Comparison of ENCODE assay signal across 29 cellular contexts in genomic region chr12:19933924-19934323, GRCh38.
"Had no signal": no experiment of that assay in that cellular context is flagged by ENCODE, and none has a peak within 500 bp of the region (broad histone marks: within the 10 kb centered on the region; RNA-seq: fewer than 3 reads in every experiment).

No MANE protein-coding gene starts in this region.

- FAIRE-seq: urothelium cell line had no signal

- H3K27me3 Mint-ChIP-seq: stimulated activated memory B cell treated with anti-CD40 and anti-IgM and Interleukin-4, amounts not matched to agents 10 μg/mL and 1 μg/mL and 100 μg/mL, for 72 hours; stimulated activated naive B cell treated with anti-CD40 and anti-IgM and Interleukin-4, amounts not matched to agents 10 μg/mL and 1 μg/mL and 100 μg/mL, for 72 hours had no signal

- ATAC-seq: stimulated activated effector memory CD8-positive, alpha-beta T cell treated with anti-CD3 and anti-CD28 coated beads, Interleukin-12 subunit alpha, Interleukin-12 subunit beta, amount 100 ng/mL, for 72 hours; stimulated activated memory B cell treated with anti-CD40 and anti-IgM and Interleukin-4, amounts not matched to agents 10 μg/mL and 1 μg/mL and 100 μg/mL, for 72 hours; stimulated activated naive B cell treated with anti-CD40 and anti-IgM and Interleukin-4, amounts not matched to agents 10 μg/mL and 1 μg/mL and 100 μg/mL, for 72 hours; stimulated activated naive CD8-positive, alpha-beta T cell treated with anti-CD3 and anti-CD28 coated beads, Interleukin-15, amount 100 ng/mL, for 72 hours; stimulated activated naive CD8-positive, alpha-beta T cell treated with anti-CD3 and anti-CD28 coated beads, Interleukin-15, Interleukin-2, amounts not matched to agents 100 U/mL and 50 U/mL, for 24 hours; upper lobe of right lung had no signal

- H3K9me3 ChIP-seq: stomach, suprapubic skin, testis, thoracic aorta, thyroid gland, tibial artery, tibial nerve, transverse colon, upper lobe of left lung, upper lobe of right lung, uterus, vagina had no signal

- H3K27me3 ChIP-seq: stomach, suprapubic skin, testis, thyroid gland, tibial artery, tibial nerve, transverse colon, upper lobe of left lung, upper lobe of right lung, uterus, vagina had no signal

- DNase-seq: stimulated activated CD4-positive, alpha-beta T cell treated with anti-CD3 and anti-CD28 coated beads, Interleukin-2, amount 100 ng/mL, for 48 hours; stimulated activated CD4-positive, alpha-beta T cell treated with anti-CD3 and anti-CD28 coated beads, Interleukin-4, amount 100 ng/mL, for 1 hour; stimulated activated CD4-positive, alpha-beta T cell treated with anti-CD3 and anti-CD28 coated beads, Interleukin-4, amount 100 ng/mL, for 24 hours; stimulated activated CD4-positive, alpha-beta T cell treated with anti-CD3 and anti-CD28 coated beads, Interleukin-4, amount 100 ng/mL, for 4 hours; stimulated activated CD8-positive, alpha-beta memory T cell treated with anti-CD3 and anti-CD28 coated beads, Interleukin-4, amount 100 ng/mL, for 48 hours; stimulated activated naive B cell treated with anti-CD40 and anti-IgM and Interleukin-4, amounts not matched to agents 10 μg/mL and 1 μg/mL and 100 μg/mL, for 72 hours; stimulated activated naive CD4-positive, alpha-beta T cell; stimulated activated naive CD4-positive, alpha-beta T cell treated with Interleukin-2 at 50 U/mL for 16 hours; stimulated activated naive CD8-positive, alpha-beta T cell treated with anti-CD3 and anti-CD28 coated beads, Interleukin-15, amount 100 ng/mL, for 72 hours; stimulated activated naive CD8-positive, alpha-beta T cell treated with anti-CD3 and anti-CD28 coated beads, Interleukin-15, Interleukin-2, amounts not matched to agents 100 U/mL and 50 U/mL, for 24 hours; stomach; substantia nigra; testis; thyroid gland; tibial artery; transverse colon; trophoblast cell; upper lobe of left lung; upper lobe of right lung; uterus had no signal

- H3K4me3 Mint-ChIP-seq: stimulated activated effector memory CD8-positive, alpha-beta T cell treated with anti-CD3 and anti-CD28 coated beads, Interleukin-12 subunit alpha, Interleukin-12 subunit beta, amount 100 ng/mL, for 72 hours; stimulated activated memory B cell treated with anti-CD40 and anti-IgM and Interleukin-4, amounts not matched to agents 10 μg/mL and 1 μg/mL and 100 μg/mL, for 72 hours; stimulated activated naive B cell treated with anti-CD40 and anti-IgM and Interleukin-4, amounts not matched to agents 10 μg/mL and 1 μg/mL and 100 μg/mL, for 72 hours; stimulated activated naive CD8-positive, alpha-beta T cell treated with anti-CD3 and anti-CD28 coated beads, Interleukin-15, amount 100 ng/mL, for 72 hours; stimulated activated naive CD8-positive, alpha-beta T cell treated with anti-CD3 and anti-CD28 coated beads, Interleukin-15, Interleukin-2, amounts not matched to agents 100 ng/mL and 50 ng/mL, for 24 hours; type B pancreatic cell had no signal

- H3K4me1 Mint-ChIP-seq: stimulated activated effector memory CD8-positive, alpha-beta T cell treated with anti-CD3 and anti-CD28 coated beads, Interleukin-12 subunit alpha, Interleukin-12 subunit beta, amount 100 ng/mL, for 72 hours; stimulated activated memory B cell treated with anti-CD40 and anti-IgM and Interleukin-4, amounts not matched to agents 10 μg/mL and 1 μg/mL and 100 μg/mL, for 72 hours; stimulated activated naive B cell treated with anti-CD40 and anti-IgM and Interleukin-4, amounts not matched to agents 10 μg/mL and 1 μg/mL and 100 μg/mL, for 72 hours; stimulated activated naive CD8-positive, alpha-beta T cell treated with anti-CD3 and anti-CD28 coated beads, Interleukin-15, amount 100 ng/mL, for 72 hours had no signal

- H3K4me1 ChIP-seq: stomach, suprapubic skin, testis, thyroid gland, tibial artery, tibial nerve, transverse colon, upper lobe of left lung, upper lobe of right lung, uterus, vagina had no signal

- H3K36me3 Mint-ChIP-seq: stimulated activated effector memory CD8-positive, alpha-beta T cell treated with anti-CD3 and anti-CD28 coated beads, Interleukin-12 subunit alpha, Interleukin-12 subunit beta, amount 100 ng/mL, for 72 hours; stimulated activated memory B cell treated with anti-CD40 and anti-IgM and Interleukin-4, amounts not matched to agents 10 μg/mL and 1 μg/mL and 100 μg/mL, for 72 hours; stimulated activated naive B cell treated with anti-CD40 and anti-IgM and Interleukin-4, amounts not matched to agents 10 μg/mL and 1 μg/mL and 100 μg/mL, for 72 hours; type B pancreatic cell had no signal

- H3K27ac Mint-ChIP-seq: stimulated activated effector memory CD8-positive, alpha-beta T cell treated with anti-CD3 and anti-CD28 coated beads, Interleukin-12 subunit alpha, Interleukin-12 subunit beta, amount 100 ng/mL, for 72 hours; stimulated activated memory B cell treated with anti-CD40 and anti-IgM and Interleukin-4, amounts not matched to agents 10 μg/mL and 1 μg/mL and 100 μg/mL, for 72 hours; stimulated activated naive B cell treated with anti-CD40 and anti-IgM and Interleukin-4, amounts not matched to agents 10 μg/mL and 1 μg/mL and 100 μg/mL, for 72 hours; stimulated activated naive CD8-positive, alpha-beta T cell treated with anti-CD3 and anti-CD28 coated beads, Interleukin-15, amount 100 ng/mL, for 72 hours; stimulated activated naive CD8-positive, alpha-beta T cell treated with anti-CD3 and anti-CD28 coated beads, Interleukin-15, Interleukin-2, amounts not matched to agents 100 ng/mL and 50 ng/mL, for 24 hours; type B pancreatic cell had no signal

- H3K4me3 ChIP-seq: stomach, suprapubic skin, testis, thoracic aorta, thyroid gland, tibial artery, tibial nerve, transverse colon, upper lobe of left lung, upper lobe of right lung, uterus, vagina had no signal

- H3K36me3 ChIP-seq: stomach, suprapubic skin, thyroid gland, tibial nerve, transverse colon, upper lobe of left lung, upper lobe of right lung, uterus, vagina had no signal

- H3K27ac ChIP-seq: stomach, suprapubic skin, testis, thoracic aorta, thyroid gland, tibial artery, tibial nerve, transverse colon, upper lobe of left lung, upper lobe of right lung, uterus, vagina had no signal
